In the genomic region with DNA sequence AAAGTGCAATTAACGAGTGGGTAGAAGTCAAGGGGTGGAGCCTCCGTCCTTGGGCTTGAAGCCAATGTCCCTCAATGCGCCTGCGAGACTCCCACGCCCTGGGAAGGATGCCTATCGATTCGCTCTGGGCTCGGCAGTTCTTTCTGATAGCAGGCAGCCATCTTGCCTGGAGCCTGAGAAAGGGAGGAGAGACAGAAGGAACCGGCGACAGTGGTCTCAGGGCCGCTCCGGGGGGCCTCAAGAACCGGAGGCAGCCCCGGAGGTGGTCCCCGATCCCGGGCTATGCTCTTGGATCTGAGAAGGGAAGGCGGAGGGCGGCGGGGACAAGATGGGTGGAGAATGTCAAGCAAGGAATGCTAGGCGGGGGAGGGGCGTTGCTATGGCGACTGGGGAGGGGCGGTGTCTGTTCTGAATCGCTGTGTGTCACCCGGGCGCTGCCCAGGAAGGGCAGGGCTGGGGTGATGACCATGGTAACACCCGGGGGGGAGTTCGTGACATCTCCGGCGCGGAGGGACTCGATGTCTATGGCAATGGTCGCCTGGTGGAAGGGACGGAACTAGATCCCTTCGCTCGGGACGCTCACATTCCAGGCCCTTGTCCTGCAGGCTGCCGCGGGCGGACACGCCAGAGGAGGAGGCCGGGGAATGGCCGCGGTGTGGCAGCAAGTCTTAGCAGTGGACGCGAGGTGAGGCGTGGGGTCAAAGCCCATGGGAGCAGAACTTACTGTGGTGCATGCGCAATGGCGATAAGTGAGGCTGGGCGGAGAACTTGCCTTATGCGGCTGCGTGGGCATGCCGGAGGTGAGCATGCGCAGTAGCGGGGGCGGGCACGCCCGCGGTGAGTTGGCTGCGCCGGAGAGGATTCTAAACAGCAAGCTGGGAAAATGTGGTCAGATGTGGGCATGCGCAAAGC, we compare ENCODE assay signal across 8 cellular contexts. TPM values are rescaled to one million over a fixed set of nuclear protein-coding genes. Genes with fewer than 3 reads are reported as not detected.
A peak's percentile ranks its signal among the peaks of the same experiment; 100 is the strongest.
DNase-seq lines count a peak whose midpoint lies in the region; ATAC-seq and TF ChIP-seq lines count a peak whose summit lies in the region.

A gene (plus strand): TSS at position 140 of the 912 bp plus-strand sequence. CDS start 505 bp downstream, at position 645.

- no peak within 1 kb of the TSS for H2AFZ ChIP-seq in OCI-LY1 (ENCODE audit: low read length)

- peak within 1 kb of the TSS; percentile 98 for H3K9ac ChIP-seq in OCI-LY1 (ENCODE audit: low read length)

- H3K79me2 ChIP-seq in OCI-LY1 (ENCODE audit: insufficient read depth, low read length), result no peaks in the 10 kb centered on the region

- H3K9me3 ChIP-seq in OCI-LY1 (ENCODE audit: low read length), result no peaks in the 10 kb centered on the region

- in situ Hi-C loops in endometrial microvascular endothelial cells (cut with HindIII; ENCODE audit: inconsistent ontology term, low pct_unique_long_range_greater_than_20kb, low sequenced_read_pairs), result no loop called here

- no peaks in the 10 kb centered on the region for H3F3A ChIP-seq in OCI-LY1 (ENCODE audit: insufficient read depth, low read length)

- no peaks in the 10 kb centered on the region for H3K9me2 ChIP-seq in OCI-LY1 (ENCODE audit: low read depth, low read length)

- DNase-seq in COLO668 (lab: John Stamatoyannopoulos, UW; ENCODE audit: unreplicated experiment) (peak; percentile 91), HuH-7 (ENCODE audit: low spot score) (peak; percentile 94), mesenteric fat pad (ENCODE audit: low spot score) (peak; percentile 95)
- DNase-seq in activated CD8-positive, alpha-beta memory T cell treated with anti-CD3 and anti-CD28 coated beads, Interleukin-2, amount 50 U/mL, for 4 hours, result peak; percentile 88
- DNase-seq in stimulated activated CD8-positive, alpha-beta memory T cell treated with anti-CD3 and anti-CD28 coated beads, Interleukin-15, amount 100 ng/mL, for 1 hour (ENCODE audit: low read depth), result peak; percentile 70

- peak within 1 kb of the TSS; percentile 90 for H3K27ac ChIP-seq in OCI-LY1 (ENCODE audit: low read depth, low read length, poor library complexity, severe bottlenecking)

- no peaks in the 10 kb centered on the region for H3K36me3 ChIP-seq in OCI-LY1 (ENCODE audit: insufficient read depth, low read length)

- peak; percentile 71 for ATAC-seq in GM21367 (IDR thresholded peaks at IDR 0.05; ENCODE audit: unreplicated experiment)

- H3K4me2 ChIP-seq in OCI-LY1 (ENCODE audit: low read length), result peak within 1 kb of the TSS; percentile 83

- H3K4me1 ChIP-seq in OCI-LY1 (ENCODE audit: insufficient read depth, low read length, severe bottlenecking), result peaks cover 7% of the 10 kb centered on the region

- no peaks in the 10 kb centered on the region for H4K20me1 ChIP-seq in OCI-LY1 (ENCODE audit: insufficient read depth, low read length)

- no peaks in the 10 kb centered on the region for H3K27me3 ChIP-seq in OCI-LY1 (ENCODE audit: insufficient read depth, low read length)

- H3K4me3 ChIP-seq in OCI-LY1 (ENCODE audit: low read depth, low read length, poor library complexity, severe bottlenecking), result peak within 1 kb of the TSS; percentile 97

- TF ChIP-seq CTCF in OCI-LY1 (IDR thresholded peaks at IDR 0.05; ENCODE audit: low read length), result no peak

RNA-seq across cellular contexts. Expression of the gene that starts here (rescaled TPM):
- total RNA-seq in endometrial microvascular endothelial cells (ENCODE audit: inconsistent ontology term), result 120 TPM
- 96.9 TPM for total RNA-seq in mesenteric fat pad

Comparison
In these comparisons a context has a peak if more than half of its experiments do, and no peak if none do; other contexts are left out.
1. Peak in every context shown above with its lines: DNase-seq, ATAC-seq, H3K4me3 ChIP-seq and H3K27ac ChIP-seq.